Comparison of ENCODE assay signal across 12 cellular contexts in genomic region chr11:111528557-111528956, GRCh38.
DNase-seq lines count a peak whose midpoint lies in the region; ATAC-seq and TF ChIP-seq lines count a peak whose summit lies in the region.
"Had no signal": no experiment of that assay in that cellular context is flagged by ENCODE, and none has a peak within 500 bp of the region (broad histone marks: within the 10 kb centered on the region; RNA-seq: fewer than 3 reads in every experiment).

No MANE protein-coding gene starts in this region.

- no peaks in the 10 kb centered on the region for H3F3A ChIP-seq in OCI-LY1 (ENCODE audit: insufficient read depth, low read length)

- peak overlapping the region; percentile 86 for H3K27ac Mint-ChIP-seq in stimulated activated naive CD8-positive, alpha-beta T cell treated with anti-CD3 and anti-CD28 coated beads, Interleukin-15, Interleukin-2, amounts not matched to agents 100 ng/mL and 50 ng/mL, for 24 hours

- H3K27ac ChIP-seq in OCI-LY1 (ENCODE audit: low read depth, low read length, poor library complexity, severe bottlenecking) (no peak overlapping the region), brain microvascular endothelial cell (no peak overlapping the region)
- H3K27ac ChIP-seq: coronary artery, right lobe of liver had no signal

- no peak for ATAC-seq in stimulated activated naive CD8-positive, alpha-beta T cell treated with anti-CD3 and anti-CD28 coated beads, Interleukin-15, Interleukin-2, amounts not matched to agents 100 U/mL and 50 U/mL, for 24 hours
- ATAC-seq in GM18873 (IDR thresholded peaks at IDR 0.05; ENCODE audit: low FRiP score, unreplicated experiment): no peak
- ATAC-seq: right lobe of liver had no signal

- no peaks in the 10 kb centered on the region for H3K9me3 Mint-ChIP-seq in stimulated activated naive CD8-positive, alpha-beta T cell treated with anti-CD3 and anti-CD28 coated beads, Interleukin-15, Interleukin-2, amounts not matched to agents 100 ng/mL and 50 ng/mL, for 24 hours

- no peak overlapping the region for H2AFZ ChIP-seq in OCI-LY1 (ENCODE audit: low read length)

- H3K4me3 Mint-ChIP-seq in stimulated activated naive CD8-positive, alpha-beta T cell treated with anti-CD3 and anti-CD28 coated beads, Interleukin-15, Interleukin-2, amounts not matched to agents 100 ng/mL and 50 ng/mL, for 24 hours: no peak overlapping the region

- H3K4me3 ChIP-seq in OCI-LY1 (ENCODE audit: low read depth, low read length, poor library complexity, severe bottlenecking) (no peak overlapping the region), brain microvascular endothelial cell (ENCODE audit: low read depth, low read length) (no peak overlapping the region)
- H3K4me3 ChIP-seq: coronary artery, right lobe of liver had no signal

- no peaks in the 10 kb centered on the region for H3K79me2 ChIP-seq in OCI-LY1 (ENCODE audit: insufficient read depth, low read length)

- H3K4me2 ChIP-seq in OCI-LY1 (ENCODE audit: low read length): no peak overlapping the region

- H3K27me3 Mint-ChIP-seq in stimulated activated naive CD8-positive, alpha-beta T cell treated with anti-CD3 and anti-CD28 coated beads, Interleukin-15, Interleukin-2, amounts not matched to agents 100 ng/mL and 50 ng/mL, for 24 hours: no peaks in the 10 kb centered on the region

- TF ChIP-seq CTCF in OCI-LY1 (IDR thresholded peaks at IDR 0.05; ENCODE audit: low read length) (peak; percentile 58), brain microvascular endothelial cell (IDR thresholded peaks at IDR 0.05; ENCODE audit: low read depth, low read length, missing control alignments) (peak; percentile 20)

- no peaks in the 10 kb centered on the region for H3K9me3 ChIP-seq in OCI-LY1 (ENCODE audit: low read length)
- H3K9me3 ChIP-seq: right lobe of liver had no signal

- in situ Hi-C loops in brain microvascular endothelial cell (cut with HindIII; ENCODE audit: low pct_ligation_motif_present, low sequenced_read_pairs): no loop called here

- no peaks in the 10 kb centered on the region for H3K36me3 ChIP-seq in OCI-LY1 (ENCODE audit: insufficient read depth, low read length)
- H3K36me3 ChIP-seq in brain microvascular endothelial cell (replicated peaks): no peaks in the 10 kb centered on the region
- H3K36me3 ChIP-seq: right lobe of liver had no signal

- H3K27me3 ChIP-seq in OCI-LY1 (ENCODE audit: insufficient read depth, low read length): no peaks in the 10 kb centered on the region; the same call in 1 of the 2 replicates
- no peaks in the 10 kb centered on the region for H3K27me3 ChIP-seq in brain microvascular endothelial cell (replicated peaks)
- H3K27me3 ChIP-seq: right lobe of liver had no signal

- DNase-seq in stimulated activated naive CD8-positive, alpha-beta T cell treated with anti-CD3 and anti-CD28 coated beads, Interleukin-15, Interleukin-2, amounts not matched to agents 100 U/mL and 50 U/mL, for 24 hours: no peak
- DNase-seq in brain microvascular endothelial cell (no peak), DMS153 treated with DMSO at 0.1 percent for 48 hours (lab: John Stamatoyannopoulos, UW; ENCODE audit: unreplicated experiment) (no peak), NCI-H2107 treated with DMSO at 0.1 percent for 48 hours (lab: John Stamatoyannopoulos, UW; ENCODE audit: unreplicated experiment) (no peak)
- no peak for DNase-seq in NK-92 treated with Interleukin-12 subunit alpha and Interleukin-12 subunit beta, amount 100 ng/mL, for 24 hours (lab: John Stamatoyannopoulos, UW)
- DNase-seq: activated CD8-positive, alpha-beta memory T cell treated with anti-CD3 and anti-CD28 coated beads, Interleukin-2, amount 50 U/mL, for 4 hours; NCI-H187; right lobe of liver had no signal

- peaks cover 80% of the 10 kb centered on the region for H3K4me1 Mint-ChIP-seq in stimulated activated naive CD8-positive, alpha-beta T cell treated with anti-CD3 and anti-CD28 coated beads, Interleukin-15, Interleukin-2, amounts not matched to agents 100 ng/mL and 50 ng/mL, for 24 hours (ENCODE audit: low read depth)

- H3K36me3 Mint-ChIP-seq in stimulated activated naive CD8-positive, alpha-beta T cell treated with anti-CD3 and anti-CD28 coated beads, Interleukin-15, Interleukin-2, amounts not matched to agents 100 ng/mL and 50 ng/mL, for 24 hours (ENCODE audit: low read depth): no peaks in the 10 kb centered on the region

- no peaks in the 10 kb centered on the region for H3K9me2 ChIP-seq in OCI-LY1 (ENCODE audit: low read depth, low read length)

- H3K9ac ChIP-seq in OCI-LY1 (ENCODE audit: low read length): no peak overlapping the region

- H3K4me1 ChIP-seq in OCI-LY1 (ENCODE audit: insufficient read depth, low read length, severe bottlenecking): no peaks in the 10 kb centered on the region
- H3K4me1 ChIP-seq: right lobe of liver had no signal

- H4K20me1 ChIP-seq in OCI-LY1 (ENCODE audit: insufficient read depth, low read length): no peaks in the 10 kb centered on the region
